ENCODE assay signal across 1 cellular context in the genomic region with DNA sequence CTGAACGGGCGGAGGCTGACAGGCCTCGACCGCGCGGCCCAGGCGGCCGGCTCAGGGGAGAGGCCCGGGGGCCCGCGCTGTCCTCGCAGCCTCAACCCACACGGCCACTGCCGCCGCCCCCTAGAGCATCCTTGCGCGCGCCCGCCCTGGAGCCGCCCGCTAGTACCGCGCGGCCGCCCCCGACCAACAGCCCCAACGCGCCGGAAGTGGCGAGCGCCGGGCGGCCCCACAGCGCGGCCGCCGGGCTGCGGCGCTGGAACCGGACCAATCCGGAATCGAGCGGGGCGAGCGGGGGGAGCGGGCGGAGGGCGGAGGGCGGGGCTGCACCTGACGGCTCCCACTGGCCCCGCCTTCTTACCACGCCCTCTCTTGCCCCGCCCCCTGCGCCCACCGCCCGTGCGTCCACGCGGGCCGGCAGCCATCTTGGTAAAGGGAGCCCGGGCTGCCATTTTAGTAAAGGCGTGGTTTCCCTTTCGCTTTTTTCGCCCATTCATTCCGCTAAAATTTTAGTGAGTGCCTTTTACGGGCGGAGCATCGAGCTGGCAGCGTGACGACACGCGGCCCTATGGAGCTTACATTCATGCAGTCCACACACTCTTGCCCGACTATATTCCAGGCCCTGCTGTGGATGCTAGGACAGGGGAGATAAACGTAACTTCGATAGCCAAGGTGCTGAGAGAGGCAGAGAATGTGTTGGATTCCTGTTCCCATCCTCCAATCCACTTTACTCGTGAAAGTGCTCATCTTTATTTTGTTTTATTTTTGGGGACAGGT.
TF ChIP-seq lines count a peak whose summit lies in the region.

Gene XPO6, minus strand, starts transcription at position 208 of the 774 bp plus-strand sequence. CDS start 597 bp downstream, outside the sequence.

TF ChIP-seq in GM23338, 12 proteins besides CTCF, POLR2A, EP300 and RAD21 (continued from another document):
- TF ChIP-seq, protein P1, sequence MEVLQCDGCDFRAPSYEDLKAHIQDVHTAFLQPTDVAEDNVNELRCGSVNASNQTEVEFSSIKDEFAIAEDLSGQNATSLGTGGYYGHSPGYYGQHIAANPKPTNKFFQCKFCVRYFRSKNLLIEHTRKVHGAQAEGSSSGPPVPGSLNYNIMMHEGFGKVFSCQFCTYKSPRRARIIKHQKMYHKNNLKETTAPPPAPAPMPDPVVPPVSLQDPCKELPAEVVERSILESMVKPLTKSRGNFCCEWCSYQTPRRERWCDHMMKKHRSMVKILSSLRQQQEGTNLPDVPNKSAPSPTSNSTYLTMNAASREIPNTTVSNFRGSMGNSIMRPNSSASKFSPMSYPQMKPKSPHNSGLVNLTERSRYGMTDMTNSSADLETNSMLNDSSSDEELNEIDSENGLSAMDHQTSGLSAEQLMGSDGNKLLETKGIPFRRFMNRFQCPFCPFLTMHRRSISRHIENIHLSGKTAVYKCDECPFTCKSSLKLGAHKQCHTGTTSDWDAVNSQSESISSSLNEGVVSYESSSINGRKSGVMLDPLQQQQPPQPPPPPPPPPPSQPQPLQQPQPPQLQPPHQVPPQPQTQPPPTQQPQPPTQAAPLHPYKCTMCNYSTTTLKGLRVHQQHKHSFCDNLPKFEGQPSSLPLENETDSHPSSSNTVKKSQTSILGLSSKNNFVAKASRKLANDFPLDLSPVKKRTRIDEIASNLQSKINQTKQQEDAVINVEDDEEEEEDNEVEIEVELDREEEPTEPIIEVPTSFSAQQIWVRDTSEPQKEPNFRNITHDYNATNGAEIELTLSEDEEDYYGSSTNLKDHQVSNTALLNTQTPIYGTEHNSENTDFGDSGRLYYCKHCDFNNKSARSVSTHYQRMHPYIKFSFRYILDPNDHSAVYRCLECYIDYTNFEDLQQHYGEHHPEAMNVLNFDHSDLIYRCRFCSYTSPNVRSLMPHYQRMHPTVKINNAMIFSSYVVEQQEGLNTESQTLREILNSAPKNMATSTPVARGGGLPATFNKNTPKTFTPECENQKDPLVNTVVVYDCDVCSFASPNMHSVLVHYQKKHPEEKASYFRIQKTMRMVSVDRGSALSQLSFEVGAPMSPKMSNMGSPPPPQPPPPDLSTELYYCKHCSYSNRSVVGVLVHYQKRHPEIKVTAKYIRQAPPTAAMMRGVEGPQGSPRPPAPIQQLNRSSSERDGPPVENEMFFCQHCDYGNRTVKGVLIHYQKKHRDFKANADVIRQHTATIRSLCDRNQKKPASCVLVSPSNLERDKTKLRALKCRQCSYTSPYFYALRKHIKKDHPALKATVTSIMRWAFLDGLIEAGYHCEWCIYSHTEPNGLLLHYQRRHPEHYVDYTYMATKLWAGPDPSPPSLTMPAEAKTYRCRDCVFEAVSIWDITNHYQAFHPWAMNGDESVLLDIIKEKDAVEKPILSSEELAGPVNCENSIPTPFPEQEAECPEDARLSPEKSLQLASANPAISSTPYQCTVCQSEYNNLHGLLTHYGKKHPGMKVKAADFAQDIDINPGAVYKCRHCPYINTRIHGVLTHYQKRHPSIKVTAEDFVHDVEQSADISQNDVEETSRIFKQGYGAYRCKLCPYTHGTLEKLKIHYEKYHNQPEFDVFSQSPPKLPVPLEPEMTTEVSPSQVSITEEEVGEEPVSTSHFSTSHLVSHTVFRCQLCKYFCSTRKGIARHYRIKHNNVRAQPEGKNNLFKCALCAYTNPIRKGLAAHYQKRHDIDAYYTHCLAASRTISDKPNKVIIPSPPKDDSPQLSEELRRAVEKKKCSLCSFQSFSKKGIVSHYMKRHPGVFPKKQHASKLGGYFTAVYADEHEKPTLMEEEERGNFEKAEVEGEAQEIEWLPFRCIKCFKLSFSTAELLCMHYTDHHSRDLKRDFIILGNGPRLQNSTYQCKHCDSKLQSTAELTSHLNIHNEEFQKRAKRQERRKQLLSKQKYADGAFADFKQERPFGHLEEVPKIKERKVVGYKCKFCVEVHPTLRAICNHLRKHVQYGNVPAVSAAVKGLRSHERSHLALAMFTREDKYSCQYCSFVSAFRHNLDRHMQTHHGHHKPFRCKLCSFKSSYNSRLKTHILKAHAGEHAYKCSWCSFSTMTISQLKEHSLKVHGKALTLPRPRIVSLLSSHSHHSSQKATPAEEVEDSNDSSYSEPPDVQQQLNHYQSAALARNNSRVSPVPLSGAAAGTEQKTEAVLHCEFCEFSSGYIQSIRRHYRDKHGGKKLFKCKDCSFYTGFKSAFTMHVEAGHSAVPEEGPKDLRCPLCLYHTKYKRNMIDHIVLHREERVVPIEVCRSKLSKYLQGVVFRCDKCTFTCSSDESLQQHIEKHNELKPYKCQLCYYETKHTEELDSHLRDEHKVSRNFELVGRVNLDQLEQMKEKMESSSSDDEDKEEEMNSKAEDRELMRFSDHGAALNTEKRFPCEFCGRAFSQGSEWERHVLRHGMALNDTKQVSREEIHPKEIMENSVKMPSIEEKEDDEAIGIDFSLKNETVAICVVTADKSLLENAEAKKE (CRISPR knock-in tag; IDR thresholded peaks at IDR 0.05), result no peak
- TF ChIP-seq ZNF114 (CRISPR knock-in tag; IDR thresholded peaks at IDR 0.05) (peak; percentile 87; the same call in 1 of the 2 replicates), POLR2AphosphoS5 (IDR thresholded peaks at IDR 0.05; ENCODE audit: low read depth) (peak; percentile 48)
- TF ChIP-seq, protein P2, sequence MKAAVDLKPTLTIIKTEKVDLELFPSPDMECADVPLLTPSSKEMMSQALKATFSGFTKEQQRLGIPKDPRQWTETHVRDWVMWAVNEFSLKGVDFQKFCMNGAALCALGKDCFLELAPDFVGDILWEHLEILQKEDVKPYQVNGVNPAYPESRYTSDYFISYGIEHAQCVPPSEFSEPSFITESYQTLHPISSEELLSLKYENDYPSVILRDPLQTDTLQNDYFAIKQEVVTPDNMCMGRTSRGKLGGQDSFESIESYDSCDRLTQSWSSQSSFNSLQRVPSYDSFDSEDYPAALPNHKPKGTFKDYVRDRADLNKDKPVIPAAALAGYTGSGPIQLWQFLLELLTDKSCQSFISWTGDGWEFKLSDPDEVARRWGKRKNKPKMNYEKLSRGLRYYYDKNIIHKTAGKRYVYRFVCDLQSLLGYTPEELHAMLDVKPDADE (IDR thresholded peaks at IDR 0.05), result peak; percentile 81
